ENCODE assay signal across 12 cellular contexts in genomic region chr13:101916758-101917474, GRCh38.
A peak's percentile ranks its signal among the peaks of the same experiment; 100 is the strongest.
DNase-seq lines count a peak whose midpoint lies in the region; ATAC-seq, FAIRE-seq and TF ChIP-seq lines count a peak whose summit lies in the region.
"Had no signal": no experiment of that assay in that cellular context is flagged by ENCODE, and none has a peak within 500 bp of the region (broad histone marks: within the 10 kb centered on the region; RNA-seq: fewer than 3 reads in every experiment).

No MANE protein-coding gene starts in this region.

- H3K4me1 ChIP-seq in H1 (replicated peaks in 1 of 4; ENCODE audit: control insufficient read depth in 3 of 4, insufficient read depth in 4 of 4, low read length in 3 of 4) (peaks cover 3 to 7% (median 3%) of the 10 kb centered on the region in 4 experiments), mesenchymal stem cell (ENCODE audit: control insufficient read depth, insufficient read depth, low read depth, low read length) (peaks cover 13% of the 10 kb centered on the region), vagina (peaks cover 19% of the 10 kb centered on the region)

- no peak overlapping the region for H3K56ac ChIP-seq in H1 (replicated peaks; ENCODE audit: insufficient read length, low read depth, low read length)

- peak overlapping the region; percentile 44 to 68 (median 46) for H3K4me3 ChIP-seq in H1 (ENCODE audit: extremely low read depth in 1 of 4, insufficient read depth in 2 of 4, low read depth in 3 of 4, low read length in 4 of 4)
- peak overlapping the region; percentile 36 to 60 for H3K4me3 ChIP-seq in mesenchymal stem cell (ENCODE audit: insufficient read depth in 1 of 2, low read depth in 1 of 2, low read length in 2 of 2)
- H3K4me3 ChIP-seq in vagina: peak overlapping the region; percentile 17 to 41
- H3K4me3 ChIP-seq: SJSA1 had no signal

- H3K79me1 ChIP-seq in H1 (ENCODE audit: low read depth, low read length) (no peaks in the 10 kb centered on the region), mesenchymal stem cell (replicated peaks; ENCODE audit: low read length, poor library complexity, severe bottlenecking) (no peaks in the 10 kb centered on the region)

- H3K4ac ChIP-seq in H1 (replicated peaks; ENCODE audit: insufficient read length, low read depth, low read length): no peak overlapping the region
- H3K4ac ChIP-seq in mesenchymal stem cell (ENCODE audit: low read depth in 1 of 2, low read length in 2 of 2): no peak overlapping the region

- H4K91ac ChIP-seq in H1 (replicated peaks; ENCODE audit: insufficient read length, low read length): no peak overlapping the region
- H4K91ac ChIP-seq in mesenchymal stem cell (ENCODE audit: low read length): no peak overlapping the region

- POLR2A ChIA-PET in H1 (lab: Charles Lee; ENCODE audit: partially characterized antibody): no interaction called here

- no peak for DNase-seq in Right ventricle myocardium superior
- no peak for DNase-seq in Right ventricle myocardium inferior (ENCODE audit: missing footprints)
- DNase-seq in H1 (ENCODE audit: low read depth in 1 of 2, low spot score in 2 of 2): no peak
- no peak for DNase-seq in mesenchymal stem cell
- no peak for DNase-seq in vagina (ENCODE audit: extremely low spot score in 2 of 2)
- no peak for DNase-seq in stimulated activated CD4-positive, alpha-beta T cell treated with anti-CD3 and anti-CD28 coated beads, Interleukin-1b, Interleukin-23, amount 100 ng/mL, for 48 hours
- no peak for DNase-seq in NCI-H2107 treated with DMSO at 0.1 percent for 48 hours (lab: John Stamatoyannopoulos, UW; ENCODE audit: unreplicated experiment)
- DNase-seq: MV-4-11 had no signal

- intact Hi-C loops in Right ventricle myocardium superior (cut with DNase I) (loop anchor here (2.0 kb wide), 1 partner anchor 132 kb away; no protein-coding TSS in a partner anchor), Right ventricle myocardium inferior (cut with DNase I) (loop anchor here (5.0 kb wide), 1 partner anchor 130 kb away; no protein-coding TSS in a partner anchor), vagina (cut with DNase I) (no loop called here)

- TF ChIP-seq RAD21 in H1 (IDR thresholded peaks at IDR 0.05 in 1 of 2, conservative IDR thresholded peaks at IDR 0.05 in 1 of 2; ENCODE audit: low read depth in 2 of 2, low read length in 2 of 2): no peak

- FAIRE-seq in H1 (lab: Jason Lieb, UNC): no peak

- H2BK12ac ChIP-seq in H1 (ENCODE audit: low read depth, low read length) (no peak overlapping the region), mesenchymal stem cell (ENCODE audit: low read length in 2 of 2) (no peak overlapping the region)

- 0% methylated on average over 7 of the region's 74 CpGs; no CpG with 5 or more reads in 1 of the 2 experiments for WGBS in H1 (ENCODE audit: extremely low coverage in 1 of 2, insufficient coverage in 1 of 2, insufficient read length in 1 of 2, insufficient replicate concordance in 2 of 2, low coverage in 1 of 2, low lambda C conversion rate in 2 of 2, missing lambda C conversion rate in 1 of 2), 2 experiments
- WGBS in mesenchymal stem cell: 2% methylated on average over 23 of the region's 74 CpGs

- no peak overlapping the region for H3K18ac ChIP-seq in H1 (ENCODE audit: extremely low read depth, low read length)
- no peak overlapping the region for H3K18ac ChIP-seq in mesenchymal stem cell (ENCODE audit: low read depth in 1 of 2, low read length in 2 of 2)

- CTCF ChIA-PET in H1 (lab: Charles Lee; ENCODE audit: partially characterized antibody): interaction anchor here (0.7 to 4.8 kb wide), 3 partner anchors 24 to 942 kb away, joined by 4 to 44 read pairs (median 4); no protein-coding TSS in a partner anchor

- H3K14ac ChIP-seq in H1 (ENCODE audit: insufficient read length) (no peak overlapping the region), mesenchymal stem cell (ENCODE audit: low read length in 2 of 2) (no peak overlapping the region)

- H3K79me2 ChIP-seq in H1 (ENCODE audit: control insufficient read depth in 1 of 2, insufficient read depth in 2 of 2, low read length in 2 of 2): no peaks in the 10 kb centered on the region

- H3K9me3 ChIP-seq in H1 (ENCODE audit: insufficient read depth in 2 of 2, low read depth in 1 of 2, low read length in 1 of 2) (no peaks in the 10 kb centered on the region), mesenchymal stem cell (ENCODE audit: control insufficient read depth, low read length) (no peaks in the 10 kb centered on the region), vagina (no peaks in the 10 kb centered on the region)

- peaks cover 26 to 56% (median 43%) of the 10 kb centered on the region in 4 experiments for H3K27me3 ChIP-seq in H1 (replicated peaks in 1 of 4; ENCODE audit: control insufficient read depth in 3 of 4, extremely low read depth in 1 of 4, insufficient read depth in 3 of 4, low read length in 3 of 4)
- peaks cover 58 to 72% of the 10 kb centered on the region in 2 experiments for H3K27me3 ChIP-seq in mesenchymal stem cell (ENCODE audit: control insufficient read depth in 1 of 2, insufficient read depth in 1 of 2, low read length in 2 of 2)
- peaks cover 10% of the 10 kb centered on the region for H3K27me3 ChIP-seq in vagina

- H2AFZ ChIP-seq in H1 (ENCODE audit: low read length) (no peak overlapping the region), mesenchymal stem cell (ENCODE audit: low read depth, low read length) (no peak overlapping the region)

- H4K8ac ChIP-seq in H1 (ENCODE audit: extremely low read depth, insufficient read depth, low read length) (no peak overlapping the region), mesenchymal stem cell (ENCODE audit: low read length) (no peak overlapping the region)

- H3K4me2 ChIP-seq in H1 (ENCODE audit: insufficient read depth in 1 of 2, low read depth in 2 of 2, low read length in 2 of 2) (peak overlapping the region; percentile 67 to 90), mesenchymal stem cell (ENCODE audit: low read length, poor library complexity, severe bottlenecking) (peak overlapping the region; percentile 70)

- H3K23ac ChIP-seq in H1 (ENCODE audit: insufficient read length) (no peak overlapping the region), mesenchymal stem cell (ENCODE audit: low read length in 2 of 2) (no peak overlapping the region)

- peak overlapping the region in 2 of 4 experiments; percentile 10 to 12; a peak in 1 of 7 replicates for H3K9ac ChIP-seq in H1 (replicated peaks in 1 of 4; ENCODE audit: extremely low read depth in 1 of 4, low read depth in 3 of 4, low read length in 3 of 4)
- H3K9ac ChIP-seq in mesenchymal stem cell (ENCODE audit: low read length): no peak overlapping the region

- H3K36me3 ChIP-seq in H1 (ENCODE audit: control insufficient read depth in 2 of 4, insufficient read depth in 4 of 4, low read length in 3 of 4) (no peaks in the 10 kb centered on the region), mesenchymal stem cell (ENCODE audit: control insufficient read depth in 1 of 2, insufficient read depth in 2 of 2, low read depth in 1 of 2, low read length in 2 of 2) (no peaks in the 10 kb centered on the region), vagina (no peaks in the 10 kb centered on the region)
- H3K36me3 ChIP-seq: SJSA1 had no signal

- H2BK120ac ChIP-seq in H1 (replicated peaks; ENCODE audit: low read depth, low read length) (no peak overlapping the region), mesenchymal stem cell (ENCODE audit: low read depth, low read length) (no peak overlapping the region)

- no peak for TF ChIP-seq CTCF in H1 (IDR thresholded peaks at IDR 0.05; ENCODE audit: control extremely low read depth in 1 of 3, insufficient read depth in 1 of 3, low read depth in 1 of 3, low read length in 3 of 3)
- no peak for TF ChIP-seq CTCF in vagina (IDR thresholded peaks at IDR 0.05)

- H2BK20ac ChIP-seq in H1 (ENCODE audit: low read length): no peak overlapping the region

- no peaks in the 10 kb centered on the region for H4K20me1 ChIP-seq in H1 (replicated peaks in 1 of 2; ENCODE audit: control insufficient read depth in 1 of 2, insufficient read depth in 2 of 2, low read length in 2 of 2)

- H3K27ac ChIP-seq in H1 (ENCODE audit: low read depth, low read length) (no peak overlapping the region), mesenchymal stem cell (ENCODE audit: low read length, poor library complexity, severe bottlenecking) (no peak overlapping the region), vagina (no peak overlapping the region)
- H3K27ac ChIP-seq: C4-2B, SJSA1 had no signal

- TF ChIP-seq POLR2A in H1 (IDR thresholded peaks at IDR 0.05; ENCODE audit: control extremely low read depth in 1 of 2, low read depth in 2 of 2, low read length in 2 of 2) (no peak), vagina (IDR thresholded peaks at IDR 0.05) (no peak)

- no peak overlapping the region for H4K5ac ChIP-seq in H1 (ENCODE audit: insufficient read length, low read depth, low read length)

- ATAC-seq in Right ventricle myocardium superior (ENCODE audit: poor library complexity): peak; percentile 43
- ATAC-seq in Right ventricle myocardium inferior: no peak
- ATAC-seq in HG03135 (IDR thresholded peaks at IDR 0.05; ENCODE audit: unreplicated experiment): no peak
- ATAC-seq: activated naive CD4-positive, alpha-beta T cell treated with anti-CD3 and anti-CD28 coated beads, Interleukin-2, amount 50 U/mL, for 72 hours had no signal

- no peak for TF ChIP-seq EP300 in H1 (IDR thresholded peaks at IDR 0.05; ENCODE audit: borderline replicate concordance in 1 of 2, low read depth in 2 of 2, low read length in 2 of 2)

- no peak overlapping the region for H2AK5ac ChIP-seq in H1 (ENCODE audit: low read depth, low read length)
- no peak overlapping the region for H2AK5ac ChIP-seq in mesenchymal stem cell (ENCODE audit: low read length, severe bottlenecking)

- H2BK5ac ChIP-seq in H1 (ENCODE audit: low read depth, low read length) (no peak overlapping the region), mesenchymal stem cell (ENCODE audit: low read depth, low read length, poor library complexity, severe bottlenecking) (no peak overlapping the region)

- peaks cover 11% of the 10 kb centered on the region for H3K23me2 ChIP-seq in H1 (ENCODE audit: low read depth, low read length)

- H2BK15ac ChIP-seq in H1 (ENCODE audit: low read length) (no peak overlapping the region), mesenchymal stem cell (ENCODE audit: low read depth, poor library complexity, severe bottlenecking) (no peak overlapping the region)

TF ChIP-seq in H1, 55 proteins besides CTCF, POLR2A, EP300 and RAD21:
- peak; percentile 25 for TF ChIP-seq EZH2 (IDR thresholded peaks at IDR 0.05; ENCODE audit: low read depth, low read length, severe bottlenecking)
- TF ChIP-seq GABPA (IDR thresholded peaks at IDR 0.05; ENCODE audit: borderline replicate concordance, insufficient read depth, low read length): 0 out of 2 replicates have a peak, but pooled peaks have one; percentile 32
- no peak for TF ChIP-seq CEBPB (IDR thresholded peaks at IDR 0.05; ENCODE audit: low read depth, low read length)
- peak; percentile 66 for TF ChIP-seq KDM4A (IDR thresholded peaks at IDR 0.05; ENCODE audit: low read depth, low read length, severe bottlenecking)
- TF ChIP-seq SUZ12 (IDR thresholded peaks at IDR 0.05; ENCODE audit: low read length): peak; percentile 48
- TF ChIP-seq FOSL1 (IDR thresholded peaks at IDR 0.05; ENCODE audit: insufficient read depth, low read depth, low read length): no peak
